1 cellular context compared by ENCODE assay signal in the genomic region with DNA sequence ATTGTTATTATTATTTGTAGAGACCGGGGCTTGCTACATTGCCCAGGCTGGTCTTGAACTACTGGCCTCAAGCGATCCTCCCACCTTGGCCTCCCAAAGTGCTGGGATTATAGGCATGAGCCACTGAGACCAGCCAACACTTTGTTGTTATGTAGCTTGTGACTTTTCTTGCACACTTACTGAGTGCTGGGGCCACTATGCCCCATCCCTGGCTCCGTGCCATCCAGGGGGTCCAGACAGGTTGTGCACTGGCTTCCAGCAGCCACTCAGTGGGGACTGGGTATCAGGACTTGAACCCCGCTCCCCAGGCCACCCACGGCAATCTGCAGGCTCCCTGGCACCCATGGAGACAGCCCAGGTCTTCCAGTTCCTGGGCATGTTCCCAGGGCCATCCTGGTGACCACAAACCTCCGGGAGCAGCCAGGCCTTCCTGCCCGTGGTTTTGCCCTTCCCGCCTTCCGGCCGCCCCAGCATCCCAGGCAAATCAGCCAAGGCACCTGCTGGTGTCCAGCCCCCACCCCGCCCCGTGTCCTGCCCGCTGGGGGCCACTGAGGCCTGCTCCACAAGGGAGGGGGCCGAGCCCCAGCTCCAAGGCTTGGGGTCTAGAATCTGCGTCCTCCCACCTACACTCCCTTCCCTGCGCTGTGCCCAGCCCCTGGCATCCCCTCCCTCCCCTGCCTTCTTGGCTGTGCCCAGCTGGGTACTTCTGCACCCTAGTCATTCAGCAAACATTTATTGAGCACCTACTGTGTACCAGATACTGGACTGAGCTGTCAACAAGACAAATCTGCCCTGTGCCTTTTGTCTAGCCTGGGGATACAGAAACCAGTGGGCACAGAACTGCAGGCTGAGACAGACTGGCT.
TF ChIP-seq lines count a peak whose summit lies in the region.

No MANE protein-coding gene starts in this region.

TF ChIP-seq in HepG2, 621 proteins besides CTCF, POLR2A, EP300 and RAD21 (continued from another document and continues in another):
- TF ChIP-seq ZNF646 (CRISPR knock-in tag; IDR thresholded peaks at IDR 0.05) (no peak), ZSCAN22 (CRISPR knock-in tag; IDR thresholded peaks at IDR 0.05) (no peak), IRF2 (CRISPR knock-in tag; IDR thresholded peaks at IDR 0.05) (no peak), YEATS2 (CRISPR knock-in tag; IDR thresholded peaks at IDR 0.05; ENCODE audit: borderline replicate concordance) (no peak), AHDC1 (CRISPR knock-in tag; IDR thresholded peaks at IDR 0.05; ENCODE audit: borderline replicate concordance) (no peak), TOE1 (CRISPR knock-in tag; IDR thresholded peaks at IDR 0.05) (no peak), ZNF878 (CRISPR knock-in tag; IDR thresholded peaks at IDR 0.05) (no peak), ZNF564 (CRISPR knock-in tag; IDR thresholded peaks at IDR 0.05) (no peak), MBD4 (IDR thresholded peaks at IDR 0.05; ENCODE audit: borderline replicate concordance, low read length) (no peak), HCFC1 (IDR thresholded peaks at IDR 0.05; ENCODE audit: low read depth, low read length) (no peak), ZNF850 (CRISPR knock-in tag; conservative IDR thresholded peaks at IDR 0.05) (no peak), NR0B2 (CRISPR knock-in tag; IDR thresholded peaks at IDR 0.05) (peak; percentile 52; the same call in 1 of the 2 replicates), NCOA1 (CRISPR knock-in tag; IDR thresholded peaks at IDR 0.05) (no peak), HNRNPL (IDR thresholded peaks at IDR 0.05; ENCODE audit: low read depth, low read length) (peak; percentile 98), CERS6 (CRISPR knock-in tag; IDR thresholded peaks at IDR 0.05) (no peak), ZNF619 (CRISPR knock-in tag; IDR thresholded peaks at IDR 0.05) (no peak), ZNF576 (CRISPR knock-in tag; IDR thresholded peaks at IDR 0.05) (no peak), REXO4 (CRISPR knock-in tag; IDR thresholded peaks at IDR 0.05; ENCODE audit: borderline replicate concordance) (no peak), DR1 (CRISPR knock-in tag; IDR thresholded peaks at IDR 0.05) (no peak), KAT8 (CRISPR knock-in tag; IDR thresholded peaks at IDR 0.05) (peak; percentile 60), ZNF790 (CRISPR knock-in tag; IDR thresholded peaks at IDR 0.05; ENCODE audit: borderline replicate concordance) (no peak), HNRNPH1 (optimal IDR thresholded peaks at IDR 0.05; ENCODE audit: low read depth, low read length) (no peak), HDAC2 (CRISPR knock-in tag; IDR thresholded peaks at IDR 0.05) (no peak; the same call in none of the 2 replicates), SP1 (IDR thresholded peaks at IDR 0.05) (no peak), SP1 (CRISPR knock-in tag; IDR thresholded peaks at IDR 0.05) (0 out of 2 replicates have a peak, but pooled peaks have one; percentile 16), ATAD3A (CRISPR knock-in tag; IDR thresholded peaks at IDR 0.05) (no peak), ZNF598 (CRISPR knock-in tag; IDR thresholded peaks at IDR 0.05; ENCODE audit: borderline replicate concordance) (no peak), PHF8 (CRISPR knock-in tag; IDR thresholded peaks at IDR 0.05) (no peak; the same call in 1 of the 2 replicates), ZNF230 (CRISPR knock-in tag; IDR thresholded peaks at IDR 0.05) (no peak), NR3C1 (CRISPR knock-in tag; IDR thresholded peaks at IDR 0.05) (no peak)
- TF ChIP-seq, protein P1, sequence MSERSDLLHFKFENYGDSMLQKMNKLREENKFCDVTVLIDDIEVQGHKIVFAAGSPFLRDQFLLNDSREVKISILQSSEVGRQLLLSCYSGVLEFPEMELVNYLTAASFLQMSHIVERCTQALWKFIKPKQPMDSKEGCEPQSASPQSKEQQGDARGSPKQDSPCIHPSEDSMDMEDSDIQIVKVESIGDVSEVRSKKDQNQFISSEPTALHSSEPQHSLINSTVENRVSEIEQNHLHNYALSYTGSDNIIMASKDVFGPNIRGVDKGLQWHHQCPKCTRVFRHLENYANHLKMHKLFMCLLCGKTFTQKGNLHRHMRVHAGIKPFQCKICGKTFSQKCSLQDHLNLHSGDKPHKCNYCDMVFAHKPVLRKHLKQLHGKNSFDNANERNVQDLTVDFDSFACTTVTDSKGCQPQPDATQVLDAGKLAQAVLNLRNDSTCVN (CRISPR knock-in tag; IDR thresholded peaks at IDR 0.05; ENCODE audit: borderline replicate concordance), result no peak
- TF ChIP-seq, protein P2, sequence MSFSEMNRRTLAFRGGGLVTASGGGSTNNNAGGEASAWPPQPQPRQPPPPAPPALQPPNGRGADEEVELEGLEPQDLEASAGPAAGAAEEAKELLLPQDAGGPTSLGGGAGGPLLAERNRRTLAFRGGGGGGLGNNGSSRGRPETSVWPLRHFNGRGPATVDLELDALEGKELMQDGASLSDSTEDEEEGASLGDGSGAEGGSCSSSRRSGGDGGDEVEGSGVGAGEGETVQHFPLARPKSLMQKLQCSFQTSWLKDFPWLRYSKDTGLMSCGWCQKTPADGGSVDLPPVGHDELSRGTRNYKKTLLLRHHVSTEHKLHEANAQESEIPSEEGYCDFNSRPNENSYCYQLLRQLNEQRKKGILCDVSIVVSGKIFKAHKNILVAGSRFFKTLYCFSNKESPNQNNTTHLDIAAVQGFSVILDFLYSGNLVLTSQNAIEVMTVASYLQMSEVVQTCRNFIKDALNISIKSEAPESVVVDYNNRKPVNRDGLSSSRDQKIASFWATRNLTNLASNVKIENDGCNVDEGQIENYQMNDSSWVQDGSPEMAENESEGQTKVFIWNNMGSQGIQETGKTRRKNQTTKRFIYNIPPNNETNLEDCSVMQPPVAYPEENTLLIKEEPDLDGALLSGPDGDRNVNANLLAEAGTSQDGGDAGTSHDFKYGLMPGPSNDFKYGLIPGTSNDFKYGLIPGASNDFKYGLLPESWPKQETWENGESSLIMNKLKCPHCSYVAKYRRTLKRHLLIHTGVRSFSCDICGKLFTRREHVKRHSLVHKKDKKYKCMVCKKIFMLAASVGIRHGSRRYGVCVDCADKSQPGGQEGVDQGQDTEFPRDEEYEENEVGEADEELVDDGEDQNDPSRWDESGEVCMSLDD (CRISPR knock-in tag; IDR thresholded peaks at IDR 0.05; ENCODE audit: borderline replicate concordance), result no peak
